ENCODE assay signal across 1 cellular context in genomic region chr1:207909687-207910086, GRCh38.
TF ChIP-seq lines count a peak whose summit lies in the region.

No MANE protein-coding gene starts in this region.

TF ChIP-seq in GM23338, 12 proteins besides CTCF, POLR2A, EP300 and RAD21 (continued from another document):
- TF ChIP-seq ZNF462 (CRISPR knock-in tag; IDR thresholded peaks at IDR 0.05) (no peak), EZH2phosphoT487 (IDR thresholded peaks at IDR 0.05; ENCODE audit: unreplicated experiment) (no peak), JUNB (IDR thresholded peaks at IDR 0.05; ENCODE audit: unreplicated experiment) (no peak), STAT1 (IDR thresholded peaks at IDR 0.05; ENCODE audit: unreplicated experiment) (no peak), POLR2AphosphoS5 (IDR thresholded peaks at IDR 0.05; ENCODE audit: low read depth) (no peak), EZH2 (IDR thresholded peaks at IDR 0.05; ENCODE audit: low read depth, unreplicated experiment) (no peak), ZNF114 (CRISPR knock-in tag; IDR thresholded peaks at IDR 0.05) (no peak), NANOG (IDR thresholded peaks at IDR 0.05; ENCODE audit: borderline replicate concordance) (no peak), ZNF331 (CRISPR knock-in tag; IDR thresholded peaks at IDR 0.05; ENCODE audit: low read depth) (no peak), REST (IDR thresholded peaks at IDR 0.05; ENCODE audit: unreplicated experiment) (no peak)
